8 cellular contexts compared by ENCODE assay signal in genomic region chr16:88810868-88811599, GRCh38. TPM values are rescaled to one million over a fixed set of nuclear protein-coding genes. Genes with fewer than 3 reads are reported as not detected.
DNase-seq lines count a peak whose midpoint lies in the region; ATAC-seq and TF ChIP-seq lines count a peak whose summit lies in the region.

No MANE protein-coding gene starts in this region.

- peaks cover 7% of the 10 kb centered on the region for H3K4me1 Mint-ChIP-seq in activated naive CD8-positive, alpha-beta T cell (ENCODE audit: low read depth)

- peak overlapping the region; percentile 94 for H3K4me3 Mint-ChIP-seq in activated naive CD8-positive, alpha-beta T cell

- 1% methylated on average over 45 of the region's 45 CpGs for WGBS in urinary bladder

- H3K27ac ChIP-seq in Peyer's patch, result peak overlapping the region; percentile 93 to 97 (median 94)
- peak overlapping the region; percentile 73 for H3K27ac ChIP-seq in osteoblast (ENCODE audit: low read depth, low read length)
- H3K27ac ChIP-seq in urinary bladder (ENCODE audit: low read depth), result peak overlapping the region; percentile 73

- H3K9me3 Mint-ChIP-seq in activated naive CD8-positive, alpha-beta T cell (ENCODE audit: low read depth), result no peaks in the 10 kb centered on the region

- no peaks in the 10 kb centered on the region for H3K27me3 ChIP-seq in Peyer's patch
- H3K27me3 ChIP-seq in osteoblast (ENCODE audit: insufficient read depth, low read length), result no peaks in the 10 kb centered on the region

- peak overlapping the region; percentile 77 to 91 (median 84) for H3K4me3 ChIP-seq in Peyer's patch
- peak overlapping the region; percentile 77 for H3K4me3 ChIP-seq in osteoblast (ENCODE audit: insufficient read depth, low read length)
- H3K4me3 ChIP-seq in urinary bladder (ENCODE audit: low read depth, low read length), result peak overlapping the region; percentile 76

- TF ChIP-seq CTCF in Peyer's patch (IDR thresholded peaks at IDR 0.05) (no peak), osteoblast (IDR thresholded peaks at IDR 0.05; ENCODE audit: extremely low read depth, low read depth, low read length) (no peak)

- peak; percentile 46 for ATAC-seq in GM21390 (IDR thresholded peaks at IDR 0.05; ENCODE audit: unreplicated experiment)

- DNase-seq in EH (ENCODE audit: low read depth), result peak; percentile 83
- peak; percentile 74 for DNase-seq in HT-29 (ENCODE audit: low spot score)
- peak; percentile 68 to 86 (median 84) for DNase-seq in Peyer's patch
- DNase-seq in glomerular visceral epithelial cell (ENCODE audit: extremely low spot score), result peak; percentile 82
- peak; percentile 99 for DNase-seq in osteoblast (ENCODE audit: insufficient read length, low spot score, missing footprints)

- H2AFZ ChIP-seq in osteoblast (ENCODE audit: low read length), result peak overlapping the region; percentile 56

- TF ChIP-seq POLR2A in Peyer's patch (IDR thresholded peaks at IDR 0.05), result peak; percentile 42 to 61

- peaks cover 17% of the 10 kb centered on the region for H3K79me2 ChIP-seq in osteoblast (ENCODE audit: insufficient read depth, low read length)

- no peaks in the 10 kb centered on the region for H3K36me3 Mint-ChIP-seq in activated naive CD8-positive, alpha-beta T cell

- H4K20me1 ChIP-seq in osteoblast (ENCODE audit: insufficient read depth, low read length), result peaks cover 12% of the 10 kb centered on the region

- H3K27me3 Mint-ChIP-seq in activated naive CD8-positive, alpha-beta T cell, result no peaks in the 10 kb centered on the region

- H3K4me1 ChIP-seq in Peyer's patch (peaks cover 0 to 29% (median 19%) of the 10 kb centered on the region in 4 donors), osteoblast (ENCODE audit: insufficient read depth, low read length) (peaks cover 25% of the 10 kb centered on the region), urinary bladder (ENCODE audit: insufficient read depth) (no peaks in the 10 kb centered on the region)

- peak overlapping the region; percentile 92 for H3K27ac Mint-ChIP-seq in activated naive CD8-positive, alpha-beta T cell

- no peaks in the 10 kb centered on the region for H3K9me3 ChIP-seq in Peyer's patch
- no peaks in the 10 kb centered on the region for H3K9me3 ChIP-seq in osteoblast (ENCODE audit: low read depth, low read length)

- H3K4me2 ChIP-seq in osteoblast (ENCODE audit: insufficient read depth, low read length), result peak overlapping the region; percentile 87

- H3K36me3 ChIP-seq in Peyer's patch (peaks cover 0 to 18% (median 0%) of the 10 kb centered on the region in 3 donors), osteoblast (ENCODE audit: insufficient read depth, low read length) (peaks cover 22% of the 10 kb centered on the region), urinary bladder (ENCODE audit: insufficient read depth) (peaks cover 2% of the 10 kb centered on the region)

RNA-seq across cellular contexts. Expression of gene APRT, which starts 0.7 kb away (rescaled TPM):
- 669 and 675 TPM in 2 replicates for total RNA-seq in HT-29 (2014; rRNA removed; shearing (Covaris generic))
- total RNA-seq in Peyer's patch (100 to 1,000 TPM; 109 to 190 (median 122) TPM), osteoblast (41.8 and 53.6 TPM in 2 replicates), urinary bladder (28.8 TPM)
- polyA plus RNA-seq in urinary bladder, result 167 TPM

RNA-seq across cellular contexts. Expression of gene CDT1, which starts 7.4 kb away (rescaled TPM):
- 120 and 146 TPM in 2 replicates for total RNA-seq in HT-29 (2014; rRNA removed; shearing (Covaris generic))
- total RNA-seq in Peyer's patch, result 10 to 100 TPM in 2 of 4 donors, 1 to 10 TPM in 2; 7.9 to 28.1 (median 10.1) TPM
- total RNA-seq in osteoblast, result 2.9 TPM in 2 replicates
- 4.0 TPM for total RNA-seq in urinary bladder
- 1.5 TPM for polyA plus RNA-seq in urinary bladder

RNA-seq across cellular contexts. Expression of gene PIEZO1, which starts 26.0 kb away (rescaled TPM):
- 327 and 375 TPM in 2 replicates for total RNA-seq in HT-29 (2014; rRNA removed; shearing (Covaris generic))
- total RNA-seq in Peyer's patch (100 to 1,000 TPM in 3 of 4 donors, 10 to 100 TPM in 1; 76.9 to 218 (median 183) TPM), osteoblast (187 and 207 TPM in 2 replicates), urinary bladder (62.0 TPM)
- polyA plus RNA-seq in urinary bladder, result 205 TPM

RNA-seq across cellular contexts. Expression of gene GALNS, which starts 45.7 kb away (rescaled TPM):
- 14.1 and 18.4 TPM in 2 replicates for total RNA-seq in HT-29 (2014; rRNA removed; shearing (Covaris generic))
- 100 to 1,000 TPM in 3 of 4 donors, 10 to 100 TPM in 1; 46.4 to 180 (median 133) TPM for total RNA-seq in Peyer's patch
- total RNA-seq in osteoblast, result 43.6 and 48.1 TPM in 2 replicates
- total RNA-seq in urinary bladder, result 14.6 TPM
- polyA plus RNA-seq in urinary bladder, result 23.0 TPM

RNA-seq across cellular contexts. Expression of gene TRAPPC2L, which starts 45.9 kb away (rescaled TPM):
- 120 and 125 TPM in 2 replicates for total RNA-seq in HT-29 (2014; rRNA removed; shearing (Covaris generic))
- total RNA-seq in Peyer's patch (10 to 100 TPM; 20.4 to 47.9 (median 35.4) TPM), osteoblast (43.1 and 47.7 TPM in 2 replicates), urinary bladder (18.7 TPM)
- polyA plus RNA-seq in urinary bladder, result 43.3 TPM

Comparison
In these comparisons a context has a peak if more than half of its experiments do, and no peak if none do; other contexts are left out.
1. Peak in every context shown above with its lines: DNase-seq, ATAC-seq, H3K4me3 ChIP-seq and H3K27ac ChIP-seq.